38 cellular contexts compared by ENCODE assay signal in the genomic region with DNA sequence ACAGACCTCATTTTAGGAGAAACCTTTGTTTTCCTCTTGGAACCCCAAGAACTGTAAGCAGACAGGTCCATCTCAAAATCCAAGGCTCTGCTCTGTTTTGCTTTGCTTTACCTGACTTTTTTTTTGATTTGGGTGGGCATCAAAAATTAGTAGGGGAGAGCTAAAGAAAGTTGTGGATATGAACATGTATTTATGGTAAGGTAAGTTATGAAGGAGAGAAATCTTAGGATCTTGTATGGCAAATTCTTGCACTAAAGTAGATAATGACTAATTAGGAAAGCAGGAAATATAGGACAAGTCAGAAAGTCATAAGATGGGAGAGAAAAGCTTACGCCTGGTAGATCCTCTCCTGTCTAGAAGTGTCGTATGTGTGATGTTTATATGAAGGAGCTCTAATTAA.
"Had no signal": no experiment of that assay in that cellular context is flagged by ENCODE, and none has a peak within 500 bp of the region (broad histone marks: within the 10 kb centered on the region; RNA-seq: fewer than 3 reads in every experiment).

No MANE protein-coding gene starts in this region.

- ATAC-seq: activated CD4-positive, alpha-beta T cell treated with anti-CD3 and anti-CD28 coated beads for 36 hours; activated CD4-positive, CD25-positive, alpha-beta regulatory T cell treated with anti-CD3 and anti-CD28 coated beads, Interleukin-2, amount 50 U/mL, for 24 hours; activated CD8-positive, alpha-beta memory T cell treated with anti-CD3 and anti-CD28 coated beads, Interleukin-2, amount 10 ng/mL, durations not matched to agents 7 days and 5 days; activated CD8-positive, alpha-beta T cell treated with anti-CD3 and anti-CD28 coated beads, Interleukin-2, amount 10 ng/mL, durations not matched to agents 7 days and 5 days; activated naive CD8-positive, alpha-beta T cell treated with anti-CD3 and anti-CD28 coated beads, Interleukin-2, amount 50 U/mL, for 24 hours had no signal

- FAIRE-seq: bronchial epithelial cell, TTC549 had no signal

- H3K36me3 ChIP-seq: ascending aorta, cardiac muscle cell had no signal

- H3K27me3 ChIP-seq: ascending aorta had no signal

- H3K36me3 Mint-ChIP-seq: activated CD8-positive, alpha-beta memory T cell treated with anti-CD3 and anti-CD28 coated beads, Interleukin-2, amount 10 ng/mL, durations not matched to agents 7 days and 5 days; activated naive CD4-positive, alpha-beta T cell treated with anti-CD3 and anti-CD28 coated beads, Interleukin-2, amount 10 ng/mL, durations not matched to agents 7 days and 5 days; activated naive CD4-positive, alpha-beta T cell treated with anti-CD3 and anti-CD28 coated beads, Interleukin-2, amount 50 U/mL, for 24 hours; activated naive CD8-positive, alpha-beta T cell; activated naive CD8-positive, alpha-beta T cell treated with anti-CD3 and anti-CD28 coated beads, Interleukin-2, amount 10 ng/mL, durations not matched to agents 7 days and 5 days; brain had no signal

- H3K4me1 Mint-ChIP-seq: activated naive CD4-positive, alpha-beta T cell treated with anti-CD3 and anti-CD28 coated beads, Interleukin-2, amount 10 ng/mL, durations not matched to agents 7 days and 5 days; activated naive CD4-positive, alpha-beta T cell treated with anti-CD3 and anti-CD28 coated beads, Interleukin-2, amount 50 U/mL, for 24 hours; activated naive CD8-positive, alpha-beta T cell treated with anti-CD3 and anti-CD28 coated beads, Interleukin-2, amount 50 U/mL, for 24 hours; brain; central memory CD8-positive, alpha-beta T cell had no signal

- H3K9me3 Mint-ChIP-seq: activated B cell treated with CpG ODN at 0.5 μM for 24 hours; activated CD4-positive, alpha-beta memory T cell treated with anti-CD3 and anti-CD28 coated beads, Interleukin-2, amount 10 ng/mL, durations not matched to agents 7 days and 5 days; activated CD4-positive, alpha-beta T cell treated with anti-CD3 and anti-CD28 coated beads, Interleukin-2, amount 10 ng/mL, durations not matched to agents 7 days and 5 days; activated naive CD4-positive, alpha-beta T cell treated with anti-CD3 and anti-CD28 coated beads, Interleukin-2, amount 10 ng/mL, durations not matched to agents 7 days and 5 days; activated naive CD4-positive, alpha-beta T cell treated with anti-CD3 and anti-CD28 coated beads, Interleukin-2, amount 50 U/mL, for 24 hours; activated naive CD8-positive, alpha-beta T cell treated with anti-CD3 and anti-CD28 coated beads, Interleukin-2, amount 10 ng/mL, durations not matched to agents 7 days and 5 days; activated naive CD8-positive, alpha-beta T cell treated with anti-CD3 and anti-CD28 coated beads, Interleukin-2, amount 50 U/mL, for 24 hours; activated T-cell treated with anti-CD3 and anti-CD28 coated beads, Interleukin-2, amount 50 U/mL, for 24 hours; activated T-helper 2 cell treated with anti-CD3 and anti-CD28 coated beads, Interferon-gamma antibody, Interleukin-2, Interleukin-4, amounts not matched to agents 10 μg/mL and 5 μg/mL and 100 μg/mL, durations not matched to agents 14 hours and 24 hours and 36 hours; central memory CD8-positive, alpha-beta T cell; T-helper 1 cell treated with Interleukin-12 subunit alpha and Interleukin-12 subunit beta and Interleukin-4 antibody, amounts not matched to agents 30 μg/mL and 1 μg/mL, for 36 hours; T-helper 2 cell treated with Interferon-gamma antibody and Interleukin-4, amounts not matched to agents 5 μg/mL and 100 μg/mL, for 36 hours had no signal

- H3K4me3 Mint-ChIP-seq: activated B cell treated with CpG ODN at 0.5 μM for 24 hours; activated CD4-positive, alpha-beta memory T cell treated with anti-CD3 and anti-CD28 coated beads, Interleukin-2, amount 10 ng/mL, durations not matched to agents 7 days and 5 days; activated CD4-positive, alpha-beta T cell treated with anti-CD3 and anti-CD28 coated beads for 36 hours; activated CD4-positive, alpha-beta T cell treated with anti-CD3 and anti-CD28 coated beads, Interleukin-2, amount 10 ng/mL, durations not matched to agents 7 days and 5 days; activated CD8-positive, alpha-beta memory T cell treated with anti-CD3 and anti-CD28 coated beads, Interleukin-2, amount 10 ng/mL, durations not matched to agents 7 days and 5 days; activated CD8-positive, alpha-beta T cell treated with anti-CD3 and anti-CD28 coated beads, Interleukin-2, amount 10 ng/mL, durations not matched to agents 7 days and 5 days; activated naive CD4-positive, alpha-beta T cell treated with anti-CD3 and anti-CD28 coated beads, Interleukin-2, amount 10 ng/mL, durations not matched to agents 7 days and 5 days; activated naive CD4-positive, alpha-beta T cell treated with anti-CD3 and anti-CD28 coated beads, Interleukin-2, amount 50 U/mL, for 24 hours; activated naive CD8-positive, alpha-beta T cell; activated naive CD8-positive, alpha-beta T cell treated with anti-CD3 and anti-CD28 coated beads, Interleukin-2, amount 10 ng/mL, durations not matched to agents 7 days and 5 days; activated naive CD8-positive, alpha-beta T cell treated with anti-CD3 and anti-CD28 coated beads, Interleukin-2, amount 50 U/mL, for 24 hours; activated T-cell treated with anti-CD3 and anti-CD28 coated beads, Interleukin-2, amount 50 U/mL, for 24 hours; brain; central memory CD8-positive, alpha-beta T cell; T-helper 1 cell treated with Interleukin-12 subunit alpha and Interleukin-12 subunit beta and Interleukin-4 antibody, amounts not matched to agents 30 μg/mL and 1 μg/mL, for 36 hours; T-helper 2 cell treated with Interferon-gamma antibody and Interleukin-4, amounts not matched to agents 5 μg/mL and 100 μg/mL, for 36 hours had no signal

- H3K27ac ChIP-seq: ascending aorta, cardiac muscle cell, VCaP had no signal

- H3K27me3 Mint-ChIP-seq: activated B cell treated with CpG ODN at 0.5 μM for 24 hours; activated naive CD8-positive, alpha-beta T cell treated with anti-CD3 and anti-CD28 coated beads, Interleukin-2, amount 50 U/mL, for 24 hours had no signal

- H3K27ac Mint-ChIP-seq: activated B cell treated with CpG ODN at 0.5 μM for 24 hours; activated CD4-positive, alpha-beta memory T cell treated with anti-CD3 and anti-CD28 coated beads, Interleukin-2, amount 10 ng/mL, durations not matched to agents 7 days and 5 days; activated CD4-positive, alpha-beta T cell treated with anti-CD3 and anti-CD28 coated beads for 36 hours; activated CD4-positive, alpha-beta T cell treated with anti-CD3 and anti-CD28 coated beads, Interleukin-2, amount 10 ng/mL, durations not matched to agents 7 days and 5 days; activated CD8-positive, alpha-beta memory T cell treated with anti-CD3 and anti-CD28 coated beads, Interleukin-2, amount 10 ng/mL, durations not matched to agents 7 days and 5 days; activated CD8-positive, alpha-beta T cell treated with anti-CD3 and anti-CD28 coated beads, Interleukin-2, amount 10 ng/mL, durations not matched to agents 7 days and 5 days; activated naive CD4-positive, alpha-beta T cell treated with anti-CD3 and anti-CD28 coated beads, Interleukin-2, amount 10 ng/mL, durations not matched to agents 7 days and 5 days; activated naive CD4-positive, alpha-beta T cell treated with anti-CD3 and anti-CD28 coated beads, Interleukin-2, amount 50 U/mL, for 24 hours; activated naive CD8-positive, alpha-beta T cell; activated naive CD8-positive, alpha-beta T cell treated with anti-CD3 and anti-CD28 coated beads, Interleukin-2, amount 10 ng/mL, durations not matched to agents 7 days and 5 days; activated naive CD8-positive, alpha-beta T cell treated with anti-CD3 and anti-CD28 coated beads, Interleukin-2, amount 50 U/mL, for 24 hours; activated T-cell treated with anti-CD3 and anti-CD28 coated beads, Interleukin-2, amount 50 U/mL, for 24 hours; activated T-helper 2 cell treated with anti-CD3 and anti-CD28 coated beads, Interferon-gamma antibody, Interleukin-2, Interleukin-4, amounts not matched to agents 10 μg/mL and 5 μg/mL and 100 μg/mL, durations not matched to agents 14 hours and 24 hours and 36 hours; brain; T-helper 1 cell treated with Interleukin-12 subunit alpha and Interleukin-12 subunit beta and Interleukin-4 antibody, amounts not matched to agents 30 μg/mL and 1 μg/mL, for 36 hours; T-helper 2 cell treated with Interferon-gamma antibody and Interleukin-4, amounts not matched to agents 5 μg/mL and 100 μg/mL, for 36 hours had no signal

- H3K4me3 ChIP-seq: ascending aorta, cardiac muscle cell had no signal

- H3K4me1 ChIP-seq: ascending aorta had no signal

- DNase-seq: activated B cell treated with CpG ODN at 0.5 μM for 24 hours; activated CD4-positive, alpha-beta memory T cell treated with anti-CD3 and anti-CD28 coated beads, Interleukin-2, amount 10 ng/mL, durations not matched to agents 7 days and 5 days; activated CD4-positive, alpha-beta T cell treated with anti-CD3 and anti-CD28 coated beads for 1 hour; activated CD4-positive, alpha-beta T cell treated with anti-CD3 and anti-CD28 coated beads for 36 hours; activated CD4-positive, alpha-beta T cell treated with anti-CD3 and anti-CD28 coated beads for 48 hours; activated CD4-positive, alpha-beta T cell treated with anti-CD3 and anti-CD28 coated beads, Interleukin-2, amount 10 ng/mL, durations not matched to agents 7 days and 5 days; activated CD4-positive, alpha-beta T cell treated with anti-CD3 and anti-CD28 coated beads, Interleukin-2, amount 50 U/mL, for 48 hours; activated CD8-positive, alpha-beta memory T cell treated with anti-CD3 and anti-CD28 coated beads for 24 hours; activated CD8-positive, alpha-beta memory T cell treated with anti-CD3 and anti-CD28 coated beads, Interleukin-2, amount 10 ng/mL, durations not matched to agents 7 days and 5 days; activated CD8-positive, alpha-beta memory T cell treated with anti-CD3 and anti-CD28 coated beads, Interleukin-2, amount 50 U/mL, for 48 hours; activated CD8-positive, alpha-beta T cell treated with anti-CD3 and anti-CD28 coated beads, Interleukin-2, amount 10 ng/mL, durations not matched to agents 7 days and 5 days; activated effector memory CD4-positive, alpha-beta T cell treated with Interleukin-2 at 50 U/mL for 16 hours; activated gamma-delta T cell; activated naive CD4-positive, alpha-beta T cell treated with anti-CD3 and anti-CD28 coated beads, Interleukin-2, amount 10 ng/mL, durations not matched to agents 7 days and 5 days; activated naive CD4-positive, alpha-beta T cell treated with Interleukin-2 at 50 U/mL for 16 hours; activated naive CD8-positive, alpha-beta T cell treated with anti-CD3 and anti-CD28 coated beads, Interleukin-2, amount 10 ng/mL, durations not matched to agents 7 days and 5 days; activated naive CD8-positive, alpha-beta T cell treated with anti-CD3 and anti-CD28 coated beads, Interleukin-2, amount 50 U/mL, for 24 hours; activated T-cell treated with anti-CD3 and anti-CD28 coated beads, Interleukin-2, amount 50 U/mL, for 24 hours; activated T-cell treated with anti-CD3 and anti-CD28 coated beads, Interleukin-2, amount 50 U/mL, for 48 hours; amygdala; anterior cingulate cortex; caudate nucleus; cerebellar nuclear complex; T-helper 2 cell; T-helper 9 cell had no signal

- H3K9me3 ChIP-seq: ascending aorta had no signal
